9 cellular contexts compared by ENCODE assay signal in genomic region chr16:86576591-86577313, GRCh38. TPM values are rescaled to one million over a fixed set of nuclear protein-coding genes. Genes with fewer than 3 reads are reported as not detected.
A peak's percentile ranks its signal among the peaks of the same experiment; 100 is the strongest.
DNase-seq lines count a peak whose midpoint lies in the region; ATAC-seq, FAIRE-seq and TF ChIP-seq lines count a peak whose summit lies in the region.
"Had no signal": no experiment of that assay in that cellular context is flagged by ENCODE, and none has a peak within 500 bp of the region (broad histone marks: within the 10 kb centered on the region; RNA-seq: fewer than 3 reads in every experiment).

No MANE protein-coding gene starts in this region.

- H3K36me3 ChIP-seq in OCI-LY7 (ENCODE audit: insufficient read depth, low read length) (no peaks in the 10 kb centered on the region), pancreas (no peaks in the 10 kb centered on the region)

- BruUV-seq in OCI-LY7 (replicated peaks; lab: Mats Ljungman, UMichigan): no TSS peak

- intact Hi-C loops in OCI-LY7 (cut with micrococcal nuclease; ENCODE audit: unreplicated experiment) (no loop called here), pancreas (cut with DNase I) (loop anchor here in 2 of 3 donors (10.0 kb wide), 2 partner anchors 478 to 498 kb away; no protein-coding TSS in a partner anchor)

- no peaks in the 10 kb centered on the region for H4K20me1 ChIP-seq in OCI-LY7 (ENCODE audit: insufficient read depth, low read length)

- H3K9me3 ChIP-seq in OCI-LY7 (ENCODE audit: low read length): no peaks in the 10 kb centered on the region
- no peaks in the 10 kb centered on the region for H3K9me3 ChIP-seq in pancreas

- TF ChIP-seq CTCF in OCI-LY7 (conservative IDR thresholded peaks at IDR 0.05; ENCODE audit: low read length): no peak
- TF ChIP-seq CTCF in pancreas (IDR thresholded peaks at IDR 0.05): no peak

- H3K4me2 ChIP-seq in OCI-LY7 (ENCODE audit: low read length): peak overlapping the region; percentile 63

- in situ Hi-C loops in Caki2 (cut with HindIII; ENCODE audit: low pct_unique_long_range_greater_than_20kb, low sequenced_read_pairs): no loop called here

- 9 to 10% methylated on average over 33 of the region's 33 CpGs for WGBS in pancreas, 2 donors

- H3K79me2 ChIP-seq in OCI-LY7 (ENCODE audit: insufficient read depth, low read depth, low read length): no peaks in the 10 kb centered on the region

- DNase-seq in Caki2 (ENCODE audit: low read depth) (peak; percentile 77), OCI-LY7 (ENCODE audit: low spot score) (no peak), epithelial cell of prostate (ENCODE audit: low read depth, low spot score) (no peak), pancreas (no peak), LoVo (ENCODE audit: low spot score) (no peak), NCI-H510A (lab: John Stamatoyannopoulos, UW) (no peak)
- DNase-seq in stimulated activated CD4-positive, alpha-beta T cell treated with anti-CD3 and anti-CD28 coated beads, Interleukin-2, amount 100 ng/mL, for 48 hours: no peak
- no peak for DNase-seq in NK-92 treated with Interleukin-12 subunit alpha and Interleukin-12 subunit beta, amount 100 ng/mL, for 24 hours (lab: John Stamatoyannopoulos, UW)

- POLR2A ChIA-PET in OCI-LY7 (lab: Charles Lee): interaction anchor here (0.6 kb wide), 1 partner anchor 1363 kb away, joined by 3 read pairs; no protein-coding TSS in a partner anchor

- peak overlapping the region; percentile 67 for H3K4me3 ChIP-seq in OCI-LY7 (ENCODE audit: low read depth, low read length, poor library complexity, severe bottlenecking)
- peak overlapping the region in 1 of 4 donors; percentile 36 for H3K4me3 ChIP-seq in pancreas

- FAIRE-seq in pancreas (lab: Jason Lieb, UNC): no peak

- CTCF ChIA-PET in OCI-LY7 (lab: Charles Lee; ENCODE audit: unreplicated experiment): no interaction called here

- H3K4me1 ChIP-seq in OCI-LY7 (ENCODE audit: insufficient read depth, low read length, poor library complexity, severe bottlenecking): peaks cover 11% of the 10 kb centered on the region
- peaks cover 0 to 7% (median 0%) of the 10 kb centered on the region in 3 donors for H3K4me1 ChIP-seq in pancreas

- peak in 3 of 4 donors; percentile 10 to 36 (median 24) for ATAC-seq in pancreas

- peaks cover 0 to 51% (median 8%) of the 10 kb centered on the region in 4 donors for H3K27me3 ChIP-seq in pancreas

- H2AFZ ChIP-seq in OCI-LY7 (ENCODE audit: low read length): peak overlapping the region; percentile 68; the same call in 1 of the 2 replicates

- H3K9me2 ChIP-seq in OCI-LY7 (ENCODE audit: insufficient read depth, low read length): no peaks in the 10 kb centered on the region

- H3K27ac ChIP-seq in OCI-LY7 (ENCODE audit: low read depth, low read length, poor library complexity, severe bottlenecking) (no peak overlapping the region), epithelial cell of prostate (peak overlapping the region; percentile 75), pancreas (no peak overlapping the region)

RNA-seq across cellular contexts. Expression of gene FOXL1, which starts 1.6 kb away (rescaled TPM):
- total RNA-seq in Caki2 (2014; rRNA removed; shearing (Covaris generic); ENCODE audit: low replicate concordance): 5.0 and 11.4 TPM in 2 replicates
- total RNA-seq in OCI-LY7 (2014; rRNA removed; shearing (Covaris generic)): 1.7 and 1.9 TPM in 2 replicates
- total RNA-seq in OCI-LY7 (2022) (1.8 and 2.4 TPM in 2 replicates), pancreas (under 1 TPM in 4 of 6 donors, not detected in 2; 0.06 to 0.18 (median 0.13) TPM)
- polyA plus RNA-seq in pancreas: under 1 TPM; 0.07 to 0.08 TPM
- total RNA-seq: mononuclear cell had no signal

RNA-seq across cellular contexts. Expression of gene FOXC2, which starts 10.1 kb away (rescaled TPM):
- total RNA-seq in Caki2 (2014; rRNA removed; shearing (Covaris generic); ENCODE audit: low replicate concordance): 1.3 and 6.0 TPM in 2 replicates
- not detected in 2 replicates for total RNA-seq in OCI-LY7 (2014; rRNA removed; shearing (Covaris generic))
- total RNA-seq in OCI-LY7 (2022) (0.15 TPM in 1 of 2 replicates, not detected in the other), pancreas (under 1 TPM in 3 of 6 donors, not detected in 3; 0.06 to 0.17 (median 0.12) TPM)
- polyA plus RNA-seq in pancreas: under 1 TPM; 0.19 to 0.23 TPM
- total RNA-seq: mononuclear cell had no signal

RNA-seq across cellular contexts. Expression of gene MTHFSD, which starts 21.7 kb away (rescaled TPM):
- 8.2 and 22.6 TPM in 2 replicates for total RNA-seq in Caki2 (2014; rRNA removed; shearing (Covaris generic); ENCODE audit: low replicate concordance)
- 12.2 and 15.0 TPM in 2 replicates for total RNA-seq in OCI-LY7 (2014; rRNA removed; shearing (Covaris generic))
- total RNA-seq in OCI-LY7 (2022): 26.0 and 33.5 TPM in 2 replicates
- total RNA-seq in pancreas: 10 to 100 TPM in 2 of 6 donors, 1 to 10 TPM in 4; 7.3 to 14.7 (median 8.0) TPM
- 10 to 100 TPM; 14.2 to 17.6 TPM for polyA plus RNA-seq in pancreas
